1 cellular context compared by ENCODE assay signal in genomic region chr5:148393390-148393741, GRCh38.
TF ChIP-seq lines count a peak whose summit lies in the region.

No MANE protein-coding gene starts in this region.

TF ChIP-seq in HEK293, 187 proteins besides CTCF, POLR2A, EP300 and RAD21 (continued from another document):
- TF ChIP-seq ZSCAN18 (tag by site-specific recombination; IDR thresholded peaks at IDR 0.05) (no peak), ZNF488 (tag by site-specific recombination; IDR thresholded peaks at IDR 0.05) (no peak), PRDM6 (tag by site-specific recombination; IDR thresholded peaks at IDR 0.05) (peak; percentile 29; the same call in 1 of the 2 replicates), GLI4 (tag by site-specific recombination; IDR thresholded peaks at IDR 0.05) (no peak), ZNF211 (tag by site-specific recombination; IDR thresholded peaks at IDR 0.05; ENCODE audit: low read depth) (no peak), ZNF530 (tag by site-specific recombination; IDR thresholded peaks at IDR 0.05; ENCODE audit: low read depth) (no peak), ZNF24 (tag by site-specific recombination; IDR thresholded peaks at IDR 0.05) (no peak), ZNF449 (tag by site-specific recombination; IDR thresholded peaks at IDR 0.05) (no peak), ZXDB (tag by site-specific recombination; IDR thresholded peaks at IDR 0.05) (no peak), ZFP41 (tag by site-specific recombination; IDR thresholded peaks at IDR 0.05; ENCODE audit: borderline replicate concordance) (no peak), ZNF571 (tag by site-specific recombination; IDR thresholded peaks at IDR 0.05) (no peak)
